Comparison of ENCODE assay signal across 18 cellular contexts in genomic region chr2:143953386-143953785, GRCh38.
"Had no signal": no experiment of that assay in that cellular context is flagged by ENCODE, and none has a peak within 500 bp of the region (broad histone marks: within the 10 kb centered on the region; RNA-seq: fewer than 3 reads in every experiment).

No MANE protein-coding gene starts in this region.

- H3K27ac ChIP-seq: brain microvascular endothelial cell, coronary artery, esophagus muscularis mucosa, thyroid gland had no signal

- H3K4me3 ChIP-seq: coronary artery, thyroid gland had no signal

- H3K4me3 Mint-ChIP-seq: activated naive CD8-positive, alpha-beta T cell treated with anti-CD3 and anti-CD28 coated beads, Interleukin-2, amount 10 ng/mL, durations not matched to agents 7 days and 5 days; central memory CD8-positive, alpha-beta T cell; immature natural killer cell; memory B cell; natural killer cell; stimulated activated naive B cell treated with anti-CD40 and anti-IgM and Interleukin-4, amounts not matched to agents 10 μg/mL and 1 μg/mL and 100 μg/mL, for 72 hours had no signal

- H3K9me3 ChIP-seq: esophagus muscularis mucosa, thyroid gland had no signal

- H3K27ac Mint-ChIP-seq: activated naive CD8-positive, alpha-beta T cell treated with anti-CD3 and anti-CD28 coated beads, Interleukin-2, amount 10 ng/mL, durations not matched to agents 7 days and 5 days; immature natural killer cell; memory B cell; natural killer cell; stimulated activated naive B cell treated with anti-CD40 and anti-IgM and Interleukin-4, amounts not matched to agents 10 μg/mL and 1 μg/mL and 100 μg/mL, for 72 hours had no signal

- DNase-seq: activated naive CD4-positive, alpha-beta T cell; activated naive CD8-positive, alpha-beta T cell treated with anti-CD3 and anti-CD28 coated beads, Interleukin-2, amount 10 ng/mL, durations not matched to agents 7 days and 5 days; anterior cingulate cortex; brain microvascular endothelial cell; foreskin melanocyte; immature natural killer cell; left colon; natural killer cell; posterior cingulate gyrus; retina; stimulated activated CD4-positive, alpha-beta T cell treated with anti-CD3 and anti-CD28 coated beads, Interleukin-15, amount 100 ng/mL, for 24 hours; stimulated activated CD4-positive, alpha-beta T cell treated with anti-CD3 and anti-CD28 coated beads, Interleukin-4, amount 100 ng/mL, for 1 hour; stimulated activated naive B cell treated with anti-CD40 and anti-IgM and Interleukin-4, amounts not matched to agents 10 μg/mL and 1 μg/mL and 100 μg/mL, for 72 hours; thyroid gland had no signal

- H3K36me3 ChIP-seq: brain microvascular endothelial cell, esophagus muscularis mucosa, thyroid gland had no signal

- H3K4me1 Mint-ChIP-seq: activated naive CD8-positive, alpha-beta T cell treated with anti-CD3 and anti-CD28 coated beads, Interleukin-2, amount 10 ng/mL, durations not matched to agents 7 days and 5 days; central memory CD8-positive, alpha-beta T cell; immature natural killer cell; memory B cell; natural killer cell; stimulated activated naive B cell treated with anti-CD40 and anti-IgM and Interleukin-4, amounts not matched to agents 10 μg/mL and 1 μg/mL and 100 μg/mL, for 72 hours had no signal

- H3K9me3 Mint-ChIP-seq: activated naive CD8-positive, alpha-beta T cell treated with anti-CD3 and anti-CD28 coated beads, Interleukin-2, amount 10 ng/mL, durations not matched to agents 7 days and 5 days; central memory CD8-positive, alpha-beta T cell; immature natural killer cell; memory B cell; natural killer cell; stimulated activated naive B cell treated with anti-CD40 and anti-IgM and Interleukin-4, amounts not matched to agents 10 μg/mL and 1 μg/mL and 100 μg/mL, for 72 hours had no signal

- H3K27me3 Mint-ChIP-seq: activated naive CD8-positive, alpha-beta T cell treated with anti-CD3 and anti-CD28 coated beads, Interleukin-2, amount 10 ng/mL, durations not matched to agents 7 days and 5 days; central memory CD8-positive, alpha-beta T cell; memory B cell; stimulated activated naive B cell treated with anti-CD40 and anti-IgM and Interleukin-4, amounts not matched to agents 10 μg/mL and 1 μg/mL and 100 μg/mL, for 72 hours had no signal

- H3K36me3 Mint-ChIP-seq: natural killer cell had no signal

- H3K4me1 ChIP-seq: thyroid gland had no signal

- H3K27me3 ChIP-seq: brain microvascular endothelial cell, esophagus muscularis mucosa, thyroid gland had no signal
